1 cellular context compared by ENCODE assay signal in the genomic region with DNA sequence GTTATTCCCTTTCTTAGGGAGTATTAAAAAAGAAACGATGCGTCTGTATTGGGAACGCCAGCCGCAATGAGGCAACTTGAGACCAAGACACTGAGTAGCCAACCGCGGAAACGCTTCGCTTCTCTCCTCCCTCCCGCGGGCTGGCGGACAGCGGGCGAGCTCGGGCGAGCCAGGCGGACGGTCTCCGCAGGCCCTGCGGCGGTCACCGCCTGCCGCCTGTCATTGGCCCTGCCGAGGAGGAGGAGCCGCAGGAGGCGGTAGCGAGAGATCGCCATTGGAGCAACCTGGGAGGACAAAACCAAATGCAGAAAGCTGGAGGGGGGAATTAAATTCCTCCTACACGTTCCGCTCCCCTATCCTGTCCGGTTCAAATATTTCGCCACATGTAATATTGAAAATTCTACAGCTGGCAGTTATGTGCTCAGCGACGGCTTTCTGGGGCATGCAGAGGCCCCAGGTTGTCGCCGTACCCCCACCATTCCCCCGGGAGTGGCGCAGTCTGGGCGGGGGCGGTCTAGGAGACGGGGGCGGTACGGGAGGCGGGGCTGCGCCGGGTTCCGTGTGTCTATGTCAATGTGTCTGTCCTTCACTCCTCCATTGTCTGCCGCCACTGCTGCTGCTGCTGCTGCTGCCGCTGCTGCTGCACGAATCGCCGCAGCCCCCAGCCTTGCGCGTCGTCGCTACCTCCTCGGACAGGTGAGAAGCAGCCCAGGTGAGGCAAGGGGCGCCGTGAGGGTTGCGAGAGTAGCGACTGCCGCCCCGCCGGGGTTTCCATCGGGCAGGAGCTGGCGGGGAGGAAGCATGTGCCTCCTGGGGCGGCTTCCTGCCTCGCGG.
A peak's percentile ranks its signal among the peaks of the same experiment; 100 is the strongest.
TF ChIP-seq lines count a peak whose summit lies in the region.

A gene (minus strand): TSS at position 162 of the 834 bp plus-strand sequence. CDS start 181 bp downstream, outside the sequence.
A gene (plus strand): TSS at position 589 of the 834 bp plus-strand sequence. CDS start 19,263 bp downstream, outside the sequence.

TF ChIP-seq in K562, 482 proteins besides CTCF, POLR2A, EP300 and RAD21 (continued from another document):
- TF ChIP-seq, protein P1, sequence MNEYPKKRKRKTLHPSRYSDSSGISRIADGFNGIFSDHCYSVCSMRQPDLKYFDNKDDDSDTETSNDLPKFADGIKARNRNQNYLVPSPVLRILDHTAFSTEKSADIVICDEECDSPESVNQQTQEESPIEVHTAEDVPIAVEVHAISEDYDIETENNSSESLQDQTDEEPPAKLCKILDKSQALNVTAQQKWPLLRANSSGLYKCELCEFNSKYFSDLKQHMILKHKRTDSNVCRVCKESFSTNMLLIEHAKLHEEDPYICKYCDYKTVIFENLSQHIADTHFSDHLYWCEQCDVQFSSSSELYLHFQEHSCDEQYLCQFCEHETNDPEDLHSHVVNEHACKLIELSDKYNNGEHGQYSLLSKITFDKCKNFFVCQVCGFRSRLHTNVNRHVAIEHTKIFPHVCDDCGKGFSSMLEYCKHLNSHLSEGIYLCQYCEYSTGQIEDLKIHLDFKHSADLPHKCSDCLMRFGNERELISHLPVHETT (CRISPR knock-in tag; conservative IDR thresholded peaks at IDR 0.05 in 1 of 2, IDR thresholded peaks at IDR 0.05 in 1 of 2), result no peak
- TF ChIP-seq ZNF316 (IDR thresholded peaks at IDR 0.05), result 0 out of 2 replicates have a peak, but pooled peaks have one; percentile 13
- no peak for TF ChIP-seq SMARCC2 (IDR thresholded peaks at IDR 0.05; ENCODE audit: low read depth)
- TF ChIP-seq, protein P2, sequence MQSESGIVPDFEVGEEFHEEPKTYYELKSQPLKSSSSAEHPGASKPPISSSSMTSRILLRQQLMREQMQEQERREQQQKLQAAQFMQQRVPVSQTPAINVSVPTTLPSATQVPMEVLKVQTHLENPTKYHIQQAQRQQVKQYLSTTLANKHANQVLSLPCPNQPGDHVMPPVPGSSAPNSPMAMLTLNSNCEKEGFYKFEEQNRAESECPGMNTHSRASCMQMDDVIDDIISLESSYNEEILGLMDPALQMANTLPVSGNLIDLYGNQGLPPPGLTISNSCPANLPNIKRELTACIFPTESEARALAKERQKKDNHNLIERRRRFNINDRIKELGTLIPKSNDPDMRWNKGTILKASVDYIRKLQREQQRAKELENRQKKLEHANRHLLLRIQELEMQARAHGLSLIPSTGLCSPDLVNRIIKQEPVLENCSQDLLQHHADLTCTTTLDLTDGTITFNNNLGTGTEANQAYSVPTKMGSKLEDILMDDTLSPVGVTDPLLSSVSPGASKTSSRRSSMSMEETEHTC (IDR thresholded peaks at IDR 0.05), result no peak
- TF ChIP-seq CXXC5 (CRISPR knock-in tag; IDR thresholded peaks at IDR 0.05), result peak; percentile 63
- TF ChIP-seq MTA1 (IDR thresholded peaks at IDR 0.05; ENCODE audit: borderline replicate concordance), result no peak
- no peak for TF ChIP-seq SRSF1 (IDR thresholded peaks at IDR 0.05; ENCODE audit: low read depth, low read length)
- TF ChIP-seq ELF4 (CRISPR knock-in tag; IDR thresholded peaks at IDR 0.05), result peak; percentile 70
- peak; percentile 100 for TF ChIP-seq NFATC3 (IDR thresholded peaks at IDR 0.05)
- TF ChIP-seq BRD9 (IDR thresholded peaks at IDR 0.05; ENCODE audit: low read depth, partially characterized antibody), result no peak
- TF ChIP-seq, protein P3, sequence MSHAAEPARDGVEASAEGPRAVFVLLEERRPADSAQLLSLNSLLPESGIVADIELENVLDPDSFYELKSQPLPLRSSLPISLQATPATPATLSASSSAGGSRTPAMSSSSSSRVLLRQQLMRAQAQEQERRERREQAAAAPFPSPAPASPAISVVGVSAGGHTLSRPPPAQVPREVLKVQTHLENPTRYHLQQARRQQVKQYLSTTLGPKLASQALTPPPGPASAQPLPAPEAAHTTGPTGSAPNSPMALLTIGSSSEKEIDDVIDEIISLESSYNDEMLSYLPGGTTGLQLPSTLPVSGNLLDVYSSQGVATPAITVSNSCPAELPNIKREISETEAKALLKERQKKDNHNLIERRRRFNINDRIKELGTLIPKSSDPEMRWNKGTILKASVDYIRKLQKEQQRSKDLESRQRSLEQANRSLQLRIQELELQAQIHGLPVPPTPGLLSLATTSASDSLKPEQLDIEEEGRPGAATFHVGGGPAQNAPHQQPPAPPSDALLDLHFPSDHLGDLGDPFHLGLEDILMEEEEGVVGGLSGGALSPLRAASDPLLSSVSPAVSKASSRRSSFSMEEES (CRISPR knock-in tag; IDR thresholded peaks at IDR 0.05), result no peak
- TF ChIP-seq, protein P4, sequence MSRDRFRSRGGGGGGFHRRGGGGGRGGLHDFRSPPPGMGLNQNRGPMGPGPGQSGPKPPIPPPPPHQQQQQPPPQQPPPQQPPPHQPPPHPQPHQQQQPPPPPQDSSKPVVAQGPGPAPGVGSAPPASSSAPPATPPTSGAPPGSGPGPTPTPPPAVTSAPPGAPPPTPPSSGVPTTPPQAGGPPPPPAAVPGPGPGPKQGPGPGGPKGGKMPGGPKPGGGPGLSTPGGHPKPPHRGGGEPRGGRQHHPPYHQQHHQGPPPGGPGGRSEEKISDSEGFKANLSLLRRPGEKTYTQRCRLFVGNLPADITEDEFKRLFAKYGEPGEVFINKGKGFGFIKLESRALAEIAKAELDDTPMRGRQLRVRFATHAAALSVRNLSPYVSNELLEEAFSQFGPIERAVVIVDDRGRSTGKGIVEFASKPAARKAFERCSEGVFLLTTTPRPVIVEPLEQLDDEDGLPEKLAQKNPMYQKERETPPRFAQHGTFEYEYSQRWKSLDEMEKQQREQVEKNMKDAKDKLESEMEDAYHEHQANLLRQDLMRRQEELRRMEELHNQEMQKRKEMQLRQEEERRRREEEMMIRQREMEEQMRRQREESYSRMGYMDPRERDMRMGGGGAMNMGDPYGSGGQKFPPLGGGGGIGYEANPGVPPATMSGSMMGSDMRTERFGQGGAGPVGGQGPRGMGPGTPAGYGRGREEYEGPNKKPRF (IDR thresholded peaks at IDR 0.05; ENCODE audit: low read depth, low read length), result no peak
- TF ChIP-seq ZNF174 (CRISPR knock-in tag; IDR thresholded peaks at IDR 0.05), result no peak
- no peak for TF ChIP-seq ZNF445 (CRISPR knock-in tag; IDR thresholded peaks at IDR 0.05; ENCODE audit: low read depth)
- TF ChIP-seq, protein P5, sequence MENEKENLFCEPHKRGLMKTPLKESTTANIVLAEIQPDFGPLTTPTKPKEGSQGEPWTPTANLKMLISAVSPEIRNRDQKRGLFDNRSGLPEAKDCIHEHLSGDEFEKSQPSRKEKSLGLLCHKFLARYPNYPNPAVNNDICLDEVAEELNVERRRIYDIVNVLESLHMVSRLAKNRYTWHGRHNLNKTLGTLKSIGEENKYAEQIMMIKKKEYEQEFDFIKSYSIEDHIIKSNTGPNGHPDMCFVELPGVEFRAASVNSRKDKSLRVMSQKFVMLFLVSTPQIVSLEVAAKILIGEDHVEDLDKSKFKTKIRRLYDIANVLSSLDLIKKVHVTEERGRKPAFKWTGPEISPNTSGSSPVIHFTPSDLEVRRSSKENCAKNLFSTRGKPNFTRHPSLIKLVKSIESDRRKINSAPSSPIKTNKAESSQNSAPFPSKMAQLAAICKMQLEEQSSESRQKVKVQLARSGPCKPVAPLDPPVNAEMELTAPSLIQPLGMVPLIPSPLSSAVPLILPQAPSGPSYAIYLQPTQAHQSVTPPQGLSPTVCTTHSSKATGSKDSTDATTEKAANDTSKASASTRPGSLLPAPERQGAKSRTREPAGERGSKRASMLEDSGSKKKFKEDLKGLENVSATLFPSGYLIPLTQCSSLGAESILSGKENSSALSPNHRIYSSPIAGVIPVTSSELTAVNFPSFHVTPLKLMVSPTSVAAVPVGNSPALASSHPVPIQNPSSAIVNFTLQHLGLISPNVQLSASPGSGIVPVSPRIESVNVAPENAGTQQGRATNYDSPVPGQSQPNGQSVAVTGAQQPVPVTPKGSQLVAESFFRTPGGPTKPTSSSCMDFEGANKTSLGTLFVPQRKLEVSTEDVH (IDR thresholded peaks at IDR 0.05; ENCODE audit: low read depth, partially characterized antibody), result no peak
- TF ChIP-seq, protein P6, sequence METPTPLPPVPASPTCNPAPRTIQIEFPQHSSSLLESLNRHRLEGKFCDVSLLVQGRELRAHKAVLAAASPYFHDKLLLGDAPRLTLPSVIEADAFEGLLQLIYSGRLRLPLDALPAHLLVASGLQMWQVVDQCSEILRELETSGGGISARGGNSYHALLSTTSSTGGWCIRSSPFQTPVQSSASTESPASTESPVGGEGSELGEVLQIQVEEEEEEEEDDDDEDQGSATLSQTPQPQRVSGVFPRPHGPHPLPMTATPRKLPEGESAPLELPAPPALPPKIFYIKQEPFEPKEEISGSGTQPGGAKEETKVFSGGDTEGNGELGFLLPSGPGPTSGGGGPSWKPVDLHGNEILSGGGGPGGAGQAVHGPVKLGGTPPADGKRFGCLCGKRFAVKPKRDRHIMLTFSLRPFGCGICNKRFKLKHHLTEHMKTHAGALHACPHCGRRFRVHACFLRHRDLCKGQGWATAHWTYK (CRISPR knock-in tag; IDR thresholded peaks at IDR 0.05), result no peak
- TF ChIP-seq PHB (CRISPR knock-in tag; IDR thresholded peaks at IDR 0.05), result no peak
- TF ChIP-seq, protein P7, sequence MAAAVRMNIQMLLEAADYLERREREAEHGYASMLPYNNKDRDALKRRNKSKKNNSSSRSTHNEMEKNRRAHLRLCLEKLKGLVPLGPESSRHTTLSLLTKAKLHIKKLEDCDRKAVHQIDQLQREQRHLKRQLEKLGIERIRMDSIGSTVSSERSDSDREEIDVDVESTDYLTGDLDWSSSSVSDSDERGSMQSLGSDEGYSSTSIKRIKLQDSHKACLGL (CRISPR knock-in tag; IDR thresholded peaks at IDR 0.05; ENCODE audit: borderline replicate concordance, poor library complexity, severe bottlenecking), result peak; percentile 68
- TF ChIP-seq, protein P8, sequence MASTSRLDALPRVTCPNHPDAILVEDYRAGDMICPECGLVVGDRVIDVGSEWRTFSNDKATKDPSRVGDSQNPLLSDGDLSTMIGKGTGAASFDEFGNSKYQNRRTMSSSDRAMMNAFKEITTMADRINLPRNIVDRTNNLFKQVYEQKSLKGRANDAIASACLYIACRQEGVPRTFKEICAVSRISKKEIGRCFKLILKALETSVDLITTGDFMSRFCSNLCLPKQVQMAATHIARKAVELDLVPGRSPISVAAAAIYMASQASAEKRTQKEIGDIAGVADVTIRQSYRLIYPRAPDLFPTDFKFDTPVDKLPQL (IDR thresholded peaks at IDR 0.05; ENCODE audit: extremely low read depth, insufficient read length), result peak; percentile 24
- TF ChIP-seq NUFIP1 (IDR thresholded peaks at IDR 0.05; ENCODE audit: partially characterized antibody), result peak; percentile 95
- peak; percentile 80 for TF ChIP-seq NFYB (IDR thresholded peaks at IDR 0.05; ENCODE audit: extremely low read depth, insufficient read length)
- TF ChIP-seq TEAD4 (IDR thresholded peaks at IDR 0.05; ENCODE audit: low read length), result peak; percentile 52; the same call in 1 of the 2 replicates
- no peak for TF ChIP-seq TEAD4 (CRISPR knock-in tag; IDR thresholded peaks at IDR 0.05; ENCODE audit: borderline replicate concordance)
- TF ChIP-seq, protein P9, sequence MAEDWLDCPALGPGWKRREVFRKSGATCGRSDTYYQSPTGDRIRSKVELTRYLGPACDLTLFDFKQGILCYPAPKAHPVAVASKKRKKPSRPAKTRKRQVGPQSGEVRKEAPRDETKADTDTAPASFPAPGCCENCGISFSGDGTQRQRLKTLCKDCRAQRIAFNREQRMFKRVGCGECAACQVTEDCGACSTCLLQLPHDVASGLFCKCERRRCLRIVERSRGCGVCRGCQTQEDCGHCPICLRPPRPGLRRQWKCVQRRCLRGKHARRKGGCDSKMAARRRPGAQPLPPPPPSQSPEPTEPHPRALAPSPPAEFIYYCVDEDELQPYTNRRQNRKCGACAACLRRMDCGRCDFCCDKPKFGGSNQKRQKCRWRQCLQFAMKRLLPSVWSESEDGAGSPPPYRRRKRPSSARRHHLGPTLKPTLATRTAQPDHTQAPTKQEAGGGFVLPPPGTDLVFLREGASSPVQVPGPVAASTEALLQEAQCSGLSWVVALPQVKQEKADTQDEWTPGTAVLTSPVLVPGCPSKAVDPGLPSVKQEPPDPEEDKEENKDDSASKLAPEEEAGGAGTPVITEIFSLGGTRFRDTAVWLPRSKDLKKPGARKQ (CRISPR knock-in tag; IDR thresholded peaks at IDR 0.05), result no peak
- no peak for TF ChIP-seq CHD4 (IDR thresholded peaks at IDR 0.05; ENCODE audit: insufficient read depth, insufficient replicate concordance, low read depth, low read length, poor library complexity, severe bottlenecking)
- no peak for TF ChIP-seq HMG20A (CRISPR knock-in tag; conservative IDR thresholded peaks at IDR 0.05)
- no peak for TF ChIP-seq TEAD2 (tag; IDR thresholded peaks at IDR 0.05)
- TF ChIP-seq ZNF212 (CRISPR knock-in tag; IDR thresholded peaks at IDR 0.05), result 0 out of 2 replicates have a peak, but pooled peaks have one; percentile 44
